Comparison of ENCODE assay signal across 8 cellular contexts in the genomic region with DNA sequence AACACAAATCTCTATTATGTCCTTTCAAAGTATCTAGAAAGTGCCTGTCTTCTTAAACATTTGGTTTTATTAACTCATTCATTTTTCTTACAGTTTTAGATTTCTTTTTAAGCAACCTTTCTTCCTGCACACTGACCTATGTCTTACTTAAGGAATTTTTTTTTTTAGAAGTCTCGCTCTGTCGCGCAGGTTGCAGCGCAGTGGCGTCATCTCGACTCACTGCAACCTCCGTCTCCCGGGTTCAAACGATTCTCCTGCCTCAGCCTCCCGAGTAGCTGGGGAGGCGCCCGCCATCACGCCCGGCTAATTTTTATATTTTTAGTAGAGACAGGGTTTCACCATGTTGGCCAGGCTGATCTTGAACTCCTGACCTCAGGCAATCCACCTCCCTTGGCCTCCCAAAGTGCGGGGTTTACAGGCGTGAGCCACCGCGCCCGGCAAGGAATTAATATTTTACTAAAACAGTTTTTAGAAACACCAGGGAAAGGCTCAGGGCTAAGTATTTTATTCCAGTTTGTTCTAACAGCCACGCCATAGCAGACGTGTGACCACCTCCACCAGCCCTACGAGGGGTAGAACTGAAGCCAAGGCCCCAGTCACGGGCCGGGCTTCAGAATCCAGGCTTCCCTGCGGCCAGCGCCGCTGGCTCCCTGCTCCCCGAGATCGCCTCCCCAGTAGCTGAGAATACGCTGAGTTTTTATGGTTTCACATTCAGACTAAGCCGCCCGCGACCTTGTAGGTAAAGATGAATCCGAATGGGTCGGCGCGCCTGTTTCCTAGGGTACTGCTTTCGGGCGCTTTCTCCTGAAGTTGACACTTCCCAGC. TPM values are rescaled to one million over a fixed set of nuclear protein-coding genes. Genes with fewer than 3 reads are reported as not detected.
DNase-seq lines count a peak whose midpoint lies in the region; ATAC-seq, FAIRE-seq and TF ChIP-seq lines count a peak whose summit lies in the region.

No MANE protein-coding gene starts in this region.

- intact Hi-C loops in GM12878 (cut with micrococcal nuclease; ENCODE audit: unreplicated experiment) = loop anchor here (1.0 to 5.0 kb wide), 2 partner anchors 18 to 241 kb away; no protein-coding TSS in a partner anchor

- DNase-seq in AML-193 (lab: John Stamatoyannopoulos, UW) = peak; percentile 32 to 34
- no peak for DNase-seq in SK-N-MC (ENCODE audit: low read depth, low spot score)
- no peak for DNase-seq in GM12878 (ENCODE audit: low read depth, low spot score)
- peak in 1 of 3 donors; percentile 17 for DNase-seq in immature natural killer cell
- DNase-seq in stimulated activated CD4-positive, alpha-beta T cell treated with anti-CD3 and anti-CD28 coated beads, Interleukin-1b, Interleukin-23, amount 100 ng/mL, for 48 hours = peak; percentile 60
- no peak for DNase-seq in MV-4-11 (lab: John Stamatoyannopoulos, UW)

- H3K27me3 Mint-ChIP-seq in immature natural killer cell (ENCODE audit: low read depth in 3 of 3) = peaks cover 5 to 25% (median 19%) of the 10 kb centered on the region in 3 donors

- peaks cover 14% of the 10 kb centered on the region for H3K36me3 ChIP-seq in SK-N-MC (ENCODE audit: insufficient read depth, low read length)
- peaks cover 0 to 2% of the 10 kb centered on the region in 2 experiments; a peak in 3 of 4 replicates for H3K36me3 ChIP-seq in GM12878 (ENCODE audit: control insufficient read depth in 2 of 2, insufficient read depth in 2 of 2, low read length in 1 of 2)

- H3K4me3 ChIP-seq in SK-N-MC (peak overlapping the region; percentile 99), GM12878 (peak overlapping the region; percentile 95)

- no peaks in the 10 kb centered on the region for H3K9me3 Mint-ChIP-seq in immature natural killer cell

- in situ Hi-C loops in GM12878 (cut with MboI) = loop anchor here (5.0 to 25.0 kb wide), 2 partner anchors 246 to 1554 kb away; a partner anchor contains a TSS

- WGBS in GM12878 (ENCODE audit: insufficient coverage, insufficient replicate concordance, low lambda C conversion rate, missing lambda C conversion rate) = 1% methylated on average over 39 of the region's 39 CpGs

- peak overlapping the region; percentile 76 for H3K4me2 ChIP-seq in GM12878 (ENCODE audit: control insufficient read depth, insufficient read depth)

- H3K9me3 ChIP-seq in SK-N-MC (ENCODE audit: low read depth, low read length) (no peaks in the 10 kb centered on the region), GM12878 (replicated peaks; ENCODE audit: control insufficient read depth, insufficient read depth, low read length) (no peaks in the 10 kb centered on the region)

- peak overlapping the region; percentile 94 for H2AFZ ChIP-seq in GM12878 (ENCODE audit: control insufficient read depth, low read depth, low read length)

- peak overlapping the region; percentile 97 to 99 (median 99) for H3K27ac Mint-ChIP-seq in immature natural killer cell

- H3K27me3 ChIP-seq in GM12878 (replicated peaks in 1 of 2; ENCODE audit: control insufficient read depth in 2 of 2, insufficient read depth in 2 of 2, low read length in 1 of 2) = no peaks in the 10 kb centered on the region

- peak overlapping the region; percentile 97 to 99 (median 99) for H3K4me3 Mint-ChIP-seq in immature natural killer cell

- H3K79me2 ChIP-seq in GM12878 (ENCODE audit: control insufficient read depth, insufficient read depth, low read length) = peaks cover 55% of the 10 kb centered on the region

- TF ChIP-seq CTCF in GM12878 (IDR thresholded peaks at IDR 0.05 in 2 of 3, conservative IDR thresholded peaks at IDR 0.05 in 1 of 3; ENCODE audit: control insufficient read depth in 2 of 3, extremely low read depth in 1 of 3, insufficient read depth in 1 of 3, low read depth in 3 of 3, low read length in 3 of 3) = no peak

- FAIRE-seq in GM12878 (lab: Jason Lieb, UNC) = no peak

- TSS peak; percentile 96 for BruUV-seq in GM12878 (replicated peaks; lab: Mats Ljungman, UMichigan)

- SMC1A ChIA-PET in GM12878 (lab: Charles Lee; ENCODE audit: uncharacterized antibody, unreplicated experiment) = interaction anchor here (1.8 to 2.1 kb wide), 2 partner anchors 11 to 19 kb away, joined by 7 to 9 read pairs; no protein-coding TSS in a partner anchor

- ATAC-seq in GM19025 (IDR thresholded peaks at IDR 0.05; ENCODE audit: low read depth, unreplicated experiment) = peak; percentile 16
- peak; percentile 12 for ATAC-seq in HG03460 (IDR thresholded peaks at IDR 0.05; ENCODE audit: unreplicated experiment)
- ATAC-seq in GM12878 = peak; percentile 11

- TF ChIP-seq POLR2A in GM12878 (IDR thresholded peaks at IDR 0.05; ENCODE audit: low read depth, low read length) = no peak

- TF ChIP-seq EP300 in GM12878 (IDR thresholded peaks at IDR 0.05; ENCODE audit: borderline replicate concordance in 1 of 2, control insufficient read depth in 1 of 2, low read depth in 2 of 2, low read length in 2 of 2) = no peak

- no peaks in the 10 kb centered on the region for H3K36me3 Mint-ChIP-seq in immature natural killer cell

- no peaks in the 10 kb centered on the region for H3K4me1 ChIP-seq in GM12878 (ENCODE audit: control insufficient read depth, insufficient read depth, low read length)

- peaks cover 35 to 55% of the 10 kb centered on the region in 2 donors for H3K4me1 Mint-ChIP-seq in immature natural killer cell

- RAD21 ChIA-PET in GM12878 (lab: Charles Lee; ENCODE audit: unreplicated experiment) = interaction anchor here (1.2 to 1.6 kb wide), 2 partner anchors 15 to 254 kb away, joined by 4 to 6 read pairs; no protein-coding TSS in a partner anchor

- peaks cover 5% of the 10 kb centered on the region; the same call in 1 of the 2 replicates for H4K20me1 ChIP-seq in GM12878 (ENCODE audit: control insufficient read depth, insufficient read depth)

- CTCF ChIA-PET in GM12878 (lab: Yijun Ruan, JAX) = interaction anchor here (0.9 to 1.0 kb wide), 2 partner anchors 19 to 284 kb away, joined by 3 read pairs; no protein-coding TSS in a partner anchor

- H3K9ac ChIP-seq in SK-N-MC (ENCODE audit: insufficient read length) (peak overlapping the region; percentile 96), GM12878 (ENCODE audit: control insufficient read depth, insufficient read depth, low read length) (peak overlapping the region; percentile 100)

- POLR2A ChIA-PET in GM12878 (lab: Charles Lee) = interaction anchor here (0.6 to 1.0 kb wide), 5 partner anchors 12 to 298 kb away, joined by 3 to 6 read pairs (median 3); no protein-coding TSS in a partner anchor

- H3K27ac ChIP-seq in SK-N-MC (peak overlapping the region; percentile 96), GM12878 (ENCODE audit: control insufficient read depth, insufficient read depth) (peak overlapping the region; percentile 98)

- no peak for TF ChIP-seq RAD21 in GM12878 (IDR thresholded peaks at IDR 0.05; ENCODE audit: insufficient read depth, low read depth, low read length)

TF ChIP-seq in GM12878, 131 proteins besides CTCF, POLR2A, EP300 and RAD21 (continues in another document):
- TF ChIP-seq JUNB (IDR thresholded peaks at IDR 0.05) = no peak
- no peak for TF ChIP-seq CBFB (IDR thresholded peaks at IDR 0.05; ENCODE audit: low read depth)
- no peak for TF ChIP-seq IRF4 (IDR thresholded peaks at IDR 0.05; ENCODE audit: low read depth, low read length)
- no peak for TF ChIP-seq BCL11A (IDR thresholded peaks at IDR 0.05; ENCODE audit: low read depth, low read length)
- TF ChIP-seq TCF12 (IDR thresholded peaks at IDR 0.05; ENCODE audit: low read depth, low read length) = no peak
- TF ChIP-seq GATAD2B (conservative IDR thresholded peaks at IDR 0.05; ENCODE audit: low read depth) = no peak
- TF ChIP-seq ASH2L (IDR thresholded peaks at IDR 0.05; ENCODE audit: borderline replicate concordance, low read depth) = no peak

RNA-seq across cellular contexts. Expression of a gene that starts 0.9 kb away (rescaled TPM):
- total RNA-seq in GM12878 (2013; cell fraction: nucleolus; rRNA removed) = 224 and 228 TPM in 2 replicates
- 48.8 and 51.8 TPM in 2 replicates for total RNA-seq in GM12878 (2014; rRNA removed)
- total RNA-seq in GM12878 (2014; rRNA removed; fragmentation: Illumina TruSeq; extraction: Trizol) = 68.4 and 69.3 TPM in 2 replicates
- total RNA-seq in GM12878 (2021) = 86.5 and 98.7 TPM in 2 replicates
- 41.1 TPM for polyA plus RNA-seq in GM12878 (2011; ENCODE audit: low read depth)
- 66.3 and 82.2 TPM in 2 replicates for polyA plus RNA-seq in GM12878 (2011; rRNA removed)
- 25.7 and 55.8 TPM in 2 replicates for polyA plus RNA-seq in GM12878 (2011; cell fraction: cytosol; rRNA removed)
- 104 and 130 TPM in 2 replicates for polyA plus RNA-seq in GM12878 (2011; cell fraction: nucleus; rRNA removed)
- 67.6 and 78.5 TPM in 2 replicates for polyA plus RNA-seq in GM12878 (2012)
- polyA plus RNA-seq in GM12878 (2014; fragmentation: Illumina TruSeq; extraction: Trizol) = 78.7 and 100.0 TPM in 2 replicates
- polyA plus RNA-seq in GM12878 (2014; fragmentation: Nextera tagmentation; extraction: Ambion mirVana) = 10 to 100 TPM; 31.7 to 37.8 TPM
- 57.6 and 69.1 TPM in 2 replicates for polyA plus RNA-seq in GM12878 (2014; rRNA removed)
- 10 to 100 TPM; 68.0 to 75.7 TPM for polyA plus RNA-seq in GM12878 (2016; fragmentation: Nextera tagmentation; extraction: Ambion mirVana)
- 41.7 and 64.0 TPM in 2 replicates for polyA minus RNA-seq in GM12878 (2011; rRNA and poly(A)+ RNA removed)
- 19.2 and 29.2 TPM in 2 replicates for polyA minus RNA-seq in GM12878 (2011; cell fraction: cytosol; rRNA and poly(A)+ RNA removed)
- 141 and 271 TPM in 2 replicates for polyA minus RNA-seq in GM12878 (2011; cell fraction: nucleus; rRNA and poly(A)+ RNA removed)
- polyA plus RNA-seq in immature natural killer cell = 10 to 100 TPM; 44.4 to 74.2 (median 46.3) TPM

RNA-seq across cellular contexts. Expression of a gene that starts 17.6 kb away (rescaled TPM):
- 2.6 and 4.2 TPM in 2 replicates for total RNA-seq in GM12878 (2013; cell fraction: nucleolus; rRNA removed)
- total RNA-seq in GM12878 (2014; rRNA removed) (10.5 and 11.4 TPM in 2 replicates), GM12878 (2014; rRNA removed; fragmentation: Illumina TruSeq; extraction: Trizol) (5.4 and 5.5 TPM in 2 replicates), GM12878 (2021) (10.9 and 11.9 TPM in 2 replicates)
- polyA plus RNA-seq in GM12878 (2011; ENCODE audit: low read depth) = 9.1 TPM
- polyA plus RNA-seq in GM12878 (2011; rRNA removed) (13.2 and 13.5 TPM in 2 replicates), GM12878 (2014; fragmentation: Illumina TruSeq; extraction: Trizol) (2.7 and 4.2 TPM in 2 replicates), GM12878 (2014; fragmentation: Nextera tagmentation; extraction: Ambion mirVana) (10 to 100 TPM; 50.5 to 60.4 TPM), GM12878 (2014; rRNA removed) (16.1 and 18.1 TPM in 2 replicates), GM12878 (2016; fragmentation: Nextera tagmentation; extraction: Ambion mirVana) (10 to 100 TPM; 57.2 to 58.9 TPM), immature natural killer cell (10 to 100 TPM; 35.9 to 59.9 (median 37.2) TPM)
- polyA plus RNA-seq in GM12878 (2011; cell fraction: cytosol; rRNA removed) = 15.9 and 22.3 TPM in 2 replicates
- 8.8 and 14.0 TPM in 2 replicates for polyA plus RNA-seq in GM12878 (2011; cell fraction: nucleus; rRNA removed)
- polyA plus RNA-seq in GM12878 (2012) = 11.2 and 19.5 TPM in 2 replicates
- 3.0 and 3.1 TPM in 2 replicates for polyA minus RNA-seq in GM12878 (2011; rRNA and poly(A)+ RNA removed)
- polyA minus RNA-seq in GM12878 (2011; cell fraction: cytosol; rRNA and poly(A)+ RNA removed) = 1.2 TPM in 1 of 2 replicates, not detected in the other
- 3.1 and 5.4 TPM in 2 replicates for polyA minus RNA-seq in GM12878 (2011; cell fraction: nucleus; rRNA and poly(A)+ RNA removed)

Comparison
In these comparisons a context has a peak if more than half of its experiments do, and no peak if none do; other contexts are left out.
1. DNase-seq: peak in AML-193 (2 of 2) and stimulated activated CD4-positive, alpha-beta T cell treated with anti-CD3 and anti-CD28 coated beads, Interleukin-1b, Interleukin-23, amount 100 ng/mL, for 48 hours (single experiment); none in SK-N-MC (single experiment), GM12878 (single experiment) and MV-4-11 (single experiment).
2. Peak in every context shown above with its lines, with median percentiles within 50 percentile points of each other: ATAC-seq.